In genomic region chr3:151460240-151460639, GRCh38 we compare ENCODE assay signal across 10 cellular contexts.
A peak's percentile ranks its signal among the peaks of the same experiment; 100 is the strongest.
DNase-seq lines count a peak whose midpoint lies in the region; ATAC-seq and TF ChIP-seq lines count a peak whose summit lies in the region.
"Had no signal": no experiment of that assay in that cellular context is flagged by ENCODE, and none has a peak within 500 bp of the region (broad histone marks: within the 10 kb centered on the region; RNA-seq: fewer than 3 reads in every experiment).

No MANE protein-coding gene starts in this region.

- no peaks in the 10 kb centered on the region for H3K9me3 Mint-ChIP-seq in stimulated activated naive CD8-positive, alpha-beta T cell treated with anti-CD3 and anti-CD28 coated beads, Interleukin-15, amount 100 ng/mL, for 72 hours

- DNase-seq in NCI-H510A treated with DMSO at 0.1 percent for 48 hours (lab: John Stamatoyannopoulos, UW), result peak; percentile 7
- no peak for DNase-seq in NCI-H510A (lab: John Stamatoyannopoulos, UW)
- no peak for DNase-seq in brain microvascular endothelial cell
- peak; percentile 24 for DNase-seq in iris pigment epithelial cell (ENCODE audit: low read depth)
- no peak for DNase-seq in stimulated activated naive CD8-positive, alpha-beta T cell treated with anti-CD3 and anti-CD28 coated beads, Interleukin-15, amount 100 ng/mL, for 72 hours
- no peak for DNase-seq in NCI-H128 (lab: John Stamatoyannopoulos, UW; ENCODE audit: unreplicated experiment)
- DNase-seq: stimulated activated CD8-positive, alpha-beta memory T cell treated with anti-CD3 and anti-CD28 coated beads, Interleukin-4, amount 100 ng/mL, for 48 hours had no signal

- ATAC-seq in stimulated activated naive CD8-positive, alpha-beta T cell treated with anti-CD3 and anti-CD28 coated beads, Interleukin-15, amount 100 ng/mL, for 72 hours, result no peak
- no peak for ATAC-seq in HG02610 (IDR thresholded peaks at IDR 0.05; ENCODE audit: unreplicated experiment)
- no peak for ATAC-seq in HG03457 (IDR thresholded peaks at IDR 0.05; ENCODE audit: unreplicated experiment)
- ATAC-seq: HCT116 had no signal

- H3K27ac ChIP-seq in brain microvascular endothelial cell, result no peak overlapping the region

- in situ Hi-C loops in brain microvascular endothelial cell (cut with HindIII; ENCODE audit: low pct_ligation_motif_present, low sequenced_read_pairs), result no loop called here

- no peak for TF ChIP-seq CTCF in brain microvascular endothelial cell (IDR thresholded peaks at IDR 0.05; ENCODE audit: low read depth, low read length, missing control alignments)

- peaks cover 6% of the 10 kb centered on the region for H3K4me1 Mint-ChIP-seq in stimulated activated naive CD8-positive, alpha-beta T cell treated with anti-CD3 and anti-CD28 coated beads, Interleukin-15, amount 100 ng/mL, for 72 hours

- peak overlapping the region; percentile 60 for H3K4me3 ChIP-seq in brain microvascular endothelial cell (ENCODE audit: low read depth, low read length)

- peak overlapping the region; percentile 8 to 31 for H3K4me3 Mint-ChIP-seq in stimulated activated naive CD8-positive, alpha-beta T cell treated with anti-CD3 and anti-CD28 coated beads, Interleukin-15, amount 100 ng/mL, for 72 hours

- H3K36me3 ChIP-seq in brain microvascular endothelial cell (replicated peaks), result no peaks in the 10 kb centered on the region

- peak overlapping the region in 1 of 2 donors; percentile 75 for H3K27ac Mint-ChIP-seq in stimulated activated naive CD8-positive, alpha-beta T cell treated with anti-CD3 and anti-CD28 coated beads, Interleukin-15, amount 100 ng/mL, for 72 hours

- H3K27me3 Mint-ChIP-seq in stimulated activated naive CD8-positive, alpha-beta T cell treated with anti-CD3 and anti-CD28 coated beads, Interleukin-15, amount 100 ng/mL, for 72 hours, result peaks cover 42% of the 10 kb centered on the region

- no peaks in the 10 kb centered on the region for H3K27me3 ChIP-seq in brain microvascular endothelial cell (replicated peaks)

Comparison
In these comparisons a context has a peak if more than half of its experiments do, and no peak if none do; other contexts are left out.
1. DNase-seq: peak in NCI-H510A treated with DMSO at 0.1 percent for 48 hours (single experiment) and iris pigment epithelial cell (single experiment); none in NCI-H510A (single experiment), brain microvascular endothelial cell (single experiment), stimulated activated naive CD8-positive, alpha-beta T cell treated with anti-CD3 and anti-CD28 coated beads, Interleukin-15, amount 100 ng/mL, for 72 hours (0 of 2) and NCI-H128 (single experiment).